In the genomic region with DNA sequence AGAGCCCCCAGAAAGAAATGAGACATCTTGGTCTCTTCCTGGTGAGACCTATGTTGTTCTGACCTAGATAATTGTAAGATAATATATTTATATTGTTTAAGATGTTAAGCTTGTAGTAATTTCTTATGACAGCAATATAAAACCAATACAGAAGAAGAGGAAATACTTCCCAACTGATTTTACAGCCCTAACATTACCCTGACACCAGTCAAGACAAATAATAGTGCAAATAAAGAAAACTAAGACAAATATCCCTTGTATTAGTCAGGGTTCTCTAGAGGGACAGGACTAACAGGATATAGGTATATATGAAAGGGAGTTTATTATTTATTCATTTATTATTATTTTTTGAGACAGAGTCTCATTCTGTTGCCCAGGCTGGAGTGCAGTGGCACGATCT, we compare ENCODE assay signal across 11 cellular contexts. TPM values are rescaled to one million over a fixed set of nuclear protein-coding genes. Genes with fewer than 3 reads are reported as not detected.
"Had no signal": no experiment of that assay in that cellular context is flagged by ENCODE, and none has a peak within 500 bp of the region (broad histone marks: within the 10 kb centered on the region; RNA-seq: fewer than 3 reads in every experiment).

No MANE protein-coding gene starts in this region.

- H3K4me3 ChIP-seq: GM23248, HAP-1 had no signal

- H3K4me3 Mint-ChIP-seq: HFFc6, IgD-negative memory B cell had no signal

- H3K9me3 ChIP-seq: HAP-1 had no signal

- H3K36me3 Mint-ChIP-seq: IgD-negative memory B cell had no signal

- H3K9ac ChIP-seq: GM23248 had no signal

- H2AFZ ChIP-seq: GM23248 had no signal

- DNase-seq: GM23248, GOT3, H7, HFFc6 had no signal

- ATAC-seq: HCT116, HepG2 had no signal

- H3K27ac Mint-ChIP-seq: HFFc6, IgD-negative memory B cell had no signal

- H3K9me3 Mint-ChIP-seq: HFFc6, IgD-negative memory B cell had no signal

- H3K36me3 ChIP-seq: HAP-1 had no signal

- H3K4me1 Mint-ChIP-seq: IgD-negative memory B cell had no signal

- H3K27ac ChIP-seq: GM23248, HL-60 had no signal

- H3K4me1 ChIP-seq: HAP-1 had no signal

RNA-seq across cellular contexts. Expression of gene BEX4, which starts 21.4 kb away (rescaled TPM):
- total RNA-seq: HepG2, HT1080 had no signal

RNA-seq across cellular contexts. Expression of gene TCEAL5, which starts 40.3 kb away (rescaled TPM):
- total RNA-seq: GM23248, H4, HepG2, HFFc6, HT1080 had no signal
